13 cellular contexts compared by ENCODE assay signal in the genomic region with DNA sequence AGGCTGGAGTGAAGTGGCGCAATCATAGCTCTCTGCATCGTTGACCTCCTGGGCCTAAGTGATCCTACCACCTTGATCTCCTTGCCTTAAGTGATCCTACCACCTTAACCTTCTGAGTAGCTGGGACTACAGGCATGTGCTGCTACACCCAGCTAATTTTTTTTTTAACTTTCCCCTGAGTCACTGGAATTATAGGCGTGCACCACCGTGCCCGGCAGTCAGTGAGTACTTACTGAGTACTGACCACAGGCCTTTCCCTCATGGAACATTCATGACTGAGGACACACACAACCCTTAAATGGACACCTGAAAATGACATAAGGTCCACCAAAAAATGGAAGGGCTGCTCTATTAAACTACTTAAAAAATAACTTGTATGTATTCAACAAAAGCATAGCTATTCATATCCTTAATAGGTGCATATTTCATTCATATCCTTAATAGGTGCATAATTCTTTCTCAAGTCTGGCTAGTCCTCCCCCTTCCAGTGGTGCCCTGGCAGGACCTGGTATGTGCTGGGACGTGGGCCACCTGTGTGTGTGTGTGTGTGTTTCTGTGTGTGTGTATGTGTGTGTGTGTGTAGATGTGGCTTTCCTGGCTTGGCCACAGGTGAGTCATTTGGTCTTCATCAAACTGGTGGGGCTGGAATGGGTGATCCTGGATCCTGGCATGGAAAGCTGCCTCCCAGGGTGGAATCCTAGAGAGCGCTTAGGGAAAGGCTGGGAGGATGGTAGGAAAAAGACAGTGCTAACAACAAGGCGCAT. TPM values are rescaled to one million over a fixed set of nuclear protein-coding genes. Genes with fewer than 3 reads are reported as not detected.
DNase-seq lines count a peak whose midpoint lies in the region; ATAC-seq and TF ChIP-seq lines count a peak whose summit lies in the region.
"Had no signal": no experiment of that assay in that cellular context is flagged by ENCODE, and none has a peak within 500 bp of the region (broad histone marks: within the 10 kb centered on the region; RNA-seq: fewer than 3 reads in every experiment).

No MANE protein-coding gene starts in this region.

- TF ChIP-seq CTCF in omental fat pad (IDR thresholded peaks at IDR 0.05): no peak

- H3K79me2 ChIP-seq in ACC112 (ENCODE audit: control insufficient read depth, insufficient read depth, low read length, unreplicated experiment): peaks cover 14% of the 10 kb centered on the region

- H3K27ac Mint-ChIP-seq in activated naive CD8-positive, alpha-beta T cell treated with anti-CD3 and anti-CD28 coated beads for 36 hours: no peak overlapping the region
- H3K27ac Mint-ChIP-seq: activated CD4-positive, alpha-beta memory T cell treated with anti-CD3 and anti-CD28 coated beads for 36 hours had no signal

- H3K4me1 Mint-ChIP-seq in activated T-cell treated with anti-CD3 and anti-CD28 coated beads, Interleukin-2, amount 50 U/mL, for 4 hours (ENCODE audit: low read depth): no peaks in the 10 kb centered on the region
- H3K4me1 Mint-ChIP-seq in activated naive CD8-positive, alpha-beta T cell treated with anti-CD3 and anti-CD28 coated beads for 36 hours: no peaks in the 10 kb centered on the region
- H3K4me1 Mint-ChIP-seq: naive thymus-derived CD8-positive, alpha-beta T cell had no signal

- no peak overlapping the region for H3K4me3 Mint-ChIP-seq in activated T-cell treated with anti-CD3 and anti-CD28 coated beads, Interleukin-2, amount 50 U/mL, for 4 hours
- no peak overlapping the region for H3K4me3 Mint-ChIP-seq in activated naive CD8-positive, alpha-beta T cell treated with anti-CD3 and anti-CD28 coated beads for 36 hours
- H3K4me3 Mint-ChIP-seq: activated CD4-positive, alpha-beta memory T cell treated with anti-CD3 and anti-CD28 coated beads for 36 hours; naive thymus-derived CD8-positive, alpha-beta T cell had no signal

- no peaks in the 10 kb centered on the region for H3K9me3 ChIP-seq in MG63
- H3K9me3 ChIP-seq: testis had no signal

- H3K27me3 Mint-ChIP-seq in activated T-cell treated with anti-CD3 and anti-CD28 coated beads, Interleukin-2, amount 50 U/mL, for 4 hours (ENCODE audit: low read depth): peaks cover 7% of the 10 kb centered on the region
- H3K27me3 Mint-ChIP-seq in activated naive CD8-positive, alpha-beta T cell treated with anti-CD3 and anti-CD28 coated beads for 36 hours: peaks cover 3% of the 10 kb centered on the region

- peak overlapping the region; percentile 95 for H2AFZ ChIP-seq in ACC112 (ENCODE audit: low read length, unreplicated experiment)

- DNase-seq in MG63 (peak; percentile 72), dedifferentiated amniotic fluid mesenchymal stem cell (ENCODE audit: extremely low spot score) (peak; percentile 70), omental fat pad (ENCODE audit: low spot score) (no peak), substantia nigra (lab: John Stamatoyannopoulos, UW) (no peak), SIG-M5 treated with dmso at 0.1 percent for 504 hours (lab: John Stamatoyannopoulos, UW; ENCODE audit: unreplicated experiment) (no peak)
- DNase-seq in activated T-cell treated with anti-CD3 and anti-CD28 coated beads, Interleukin-2, amount 50 U/mL, for 4 hours: no peak
- DNase-seq in activated naive CD8-positive, alpha-beta T cell treated with anti-CD3 and anti-CD28 coated beads for 36 hours: no peak
- DNase-seq: activated CD4-positive, alpha-beta memory T cell treated with anti-CD3 and anti-CD28 coated beads for 36 hours; AML-193; naive thymus-derived CD8-positive, alpha-beta T cell; NCI-H2227 treated with DMSO at 0.1 percent for 48 hours; testis had no signal

- H3K36me3 ChIP-seq in ACC112 (ENCODE audit: insufficient read depth, low read length) (no peaks in the 10 kb centered on the region), MG63 (no peaks in the 10 kb centered on the region)

- ATAC-seq in omental fat pad (ENCODE audit: low FRiP score): peak; percentile 35
- no peak for ATAC-seq in activated T-cell treated with anti-CD3 and anti-CD28 coated beads, Interleukin-2, amount 50 U/mL, for 4 hours
- ATAC-seq: naive thymus-derived CD8-positive, alpha-beta T cell had no signal

- H3K27me3 ChIP-seq in ACC112 (ENCODE audit: insufficient read depth, low read length) (no peaks in the 10 kb centered on the region), MG63 (no peaks in the 10 kb centered on the region)
- H3K27me3 ChIP-seq: testis had no signal

- peak overlapping the region; percentile 92 for H3K27ac ChIP-seq in ACC112 (ENCODE audit: low read depth, low read length)
- no peak overlapping the region for H3K27ac ChIP-seq in substantia nigra (ENCODE audit: low read depth, low read length, poor library complexity, severe bottlenecking)
- H3K27ac ChIP-seq: testis had no signal

- H3K36me3 Mint-ChIP-seq in activated T-cell treated with anti-CD3 and anti-CD28 coated beads, Interleukin-2, amount 50 U/mL, for 4 hours (ENCODE audit: insufficient read depth): no peaks in the 10 kb centered on the region
- no peaks in the 10 kb centered on the region for H3K36me3 Mint-ChIP-seq in activated naive CD8-positive, alpha-beta T cell treated with anti-CD3 and anti-CD28 coated beads for 36 hours
- H3K36me3 Mint-ChIP-seq: activated CD4-positive, alpha-beta memory T cell treated with anti-CD3 and anti-CD28 coated beads for 36 hours; naive thymus-derived CD8-positive, alpha-beta T cell had no signal

- H3K4me3 ChIP-seq in ACC112 (ENCODE audit: low read depth, low read length): peak overlapping the region; percentile 61; the same call in 1 of the 2 replicates
- H3K4me3 ChIP-seq in MG63: no peak overlapping the region
- H3K4me3 ChIP-seq: testis had no signal

- no peaks in the 10 kb centered on the region for H3K9me3 Mint-ChIP-seq in activated T-cell treated with anti-CD3 and anti-CD28 coated beads, Interleukin-2, amount 50 U/mL, for 4 hours
- H3K9me3 Mint-ChIP-seq in activated naive CD8-positive, alpha-beta T cell treated with anti-CD3 and anti-CD28 coated beads for 36 hours: no peaks in the 10 kb centered on the region
- H3K9me3 Mint-ChIP-seq: activated CD4-positive, alpha-beta memory T cell treated with anti-CD3 and anti-CD28 coated beads for 36 hours; naive thymus-derived CD8-positive, alpha-beta T cell had no signal

- peaks cover 63% of the 10 kb centered on the region for H3K4me1 ChIP-seq in ACC112 (ENCODE audit: control insufficient read depth, insufficient read depth, low read length, unreplicated experiment)

RNA-seq across cellular contexts. Expression of gene FAM180A, which starts 3.5 kb away (rescaled TPM):
- 3.8 and 6.8 TPM in 2 replicates for total RNA-seq in MG63 (2014; rRNA removed; shearing (Covaris generic); ENCODE audit: low replicate concordance)
- total RNA-seq in omental fat pad: 10 to 100 TPM in 2 of 4 donors, 1 to 10 TPM in 2; 1.9 to 30.5 (median 9.8) TPM
- total RNA-seq in activated T-cell treated with anti-CD3 and anti-CD28 coated beads, Interleukin-2, amount 50 U/mL, for 4 hours: not detected
- not detected for total RNA-seq in activated naive CD8-positive, alpha-beta T cell treated with anti-CD3 and anti-CD28 coated beads for 36 hours
- total RNA-seq: activated CD4-positive, alpha-beta memory T cell treated with anti-CD3 and anti-CD28 coated beads for 36 hours; naive thymus-derived CD8-positive, alpha-beta T cell had no signal

RNA-seq across cellular contexts. Expression of gene SLC13A4, which starts 17.1 kb away (rescaled TPM):
- 0.05 TPM in 1 of 2 replicates, not detected in the other for total RNA-seq in MG63 (2014; rRNA removed; shearing (Covaris generic); ENCODE audit: low replicate concordance)
- 1 to 10 TPM in 1 of 4 donors, under 1 TPM in 2, not detected in 1; 0.09 to 1.4 (median 0.79) TPM for total RNA-seq in omental fat pad
- not detected for total RNA-seq in activated T-cell treated with anti-CD3 and anti-CD28 coated beads, Interleukin-2, amount 50 U/mL, for 4 hours
- total RNA-seq in activated naive CD8-positive, alpha-beta T cell treated with anti-CD3 and anti-CD28 coated beads for 36 hours: not detected
- total RNA-seq: activated CD4-positive, alpha-beta memory T cell treated with anti-CD3 and anti-CD28 coated beads for 36 hours; naive thymus-derived CD8-positive, alpha-beta T cell had no signal

Comparison
In these comparisons a context has a peak if more than half of its experiments do, and no peak if none do; other contexts are left out.
1. DNase-seq: peak in MG63 (single experiment) and dedifferentiated amniotic fluid mesenchymal stem cell (single experiment); none in omental fat pad (single experiment), substantia nigra (0 of 49), SIG-M5 treated with dmso at 0.1 percent for 504 hours (single experiment), activated T-cell treated with anti-CD3 and anti-CD28 coated beads, Interleukin-2, amount 50 U/mL, for 4 hours (single experiment) and activated naive CD8-positive, alpha-beta T cell treated with anti-CD3 and anti-CD28 coated beads for 36 hours (single experiment).